In the genomic region with DNA sequence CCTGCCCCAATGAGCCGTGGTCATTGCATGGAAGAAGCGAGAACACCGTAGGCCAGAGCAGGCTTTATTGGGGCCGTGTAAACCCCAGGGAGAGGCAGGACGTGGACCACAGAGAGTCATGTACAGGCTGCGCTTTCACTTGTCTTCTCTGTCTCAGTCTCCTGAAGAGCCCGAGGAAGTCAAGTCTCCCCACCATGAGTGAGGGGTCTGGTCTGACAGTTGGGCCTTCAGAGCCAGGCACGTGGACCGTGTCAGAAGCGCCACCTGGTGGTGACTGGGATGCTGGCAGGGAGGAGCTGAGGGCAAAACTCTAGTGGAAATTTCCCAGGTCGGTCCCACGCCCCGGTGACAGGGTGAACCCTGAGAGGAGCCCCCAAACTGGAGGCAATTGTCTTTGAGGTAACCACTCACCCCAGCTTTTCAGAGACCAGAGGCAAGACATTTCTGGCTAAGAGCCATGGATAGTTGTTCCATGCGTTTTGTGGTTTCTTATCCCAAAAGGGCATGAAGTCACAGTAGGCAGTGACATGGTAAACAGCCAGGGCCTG, we compare ENCODE assay signal across 8 cellular contexts. TPM values are rescaled to one million over a fixed set of nuclear protein-coding genes. Genes with fewer than 3 reads are reported as not detected.
DNase-seq lines count a peak whose midpoint lies in the region; ATAC-seq, FAIRE-seq and TF ChIP-seq lines count a peak whose summit lies in the region.

No MANE protein-coding gene starts in this region.

- no peak overlapping the region for H3K4me3 Mint-ChIP-seq in brain

- H4K20me1 ChIP-seq in keratinocyte (ENCODE audit: control insufficient read depth, extremely low read depth, insufficient read depth, low read length): no peaks in the 10 kb centered on the region

- no peak overlapping the region for H2AFZ ChIP-seq in keratinocyte (ENCODE audit: control insufficient read depth, low read length)

- H3K9ac ChIP-seq in keratinocyte (ENCODE audit: control insufficient read depth, extremely low read depth, insufficient read depth, low read length): no peak overlapping the region

- H3K36me3 Mint-ChIP-seq in brain: peaks cover 29% of the 10 kb centered on the region

- dilution Hi-C loops in keratinocyte (cut with MboI; ENCODE audit: extremely low pct_ligation_motif_present, low sequenced_read_pairs): no loop called here

- ATAC-seq in HG03108 (IDR thresholded peaks at IDR 0.05; ENCODE audit: unreplicated experiment): no peak
- ATAC-seq in HG02840 (IDR thresholded peaks at IDR 0.05; ENCODE audit: low FRiP score, unreplicated experiment): no peak

- no peaks in the 10 kb centered on the region for H3K4me1 Mint-ChIP-seq in brain

- H3K4me2 ChIP-seq in keratinocyte (ENCODE audit: control insufficient read depth, extremely low read depth, insufficient read depth, low read depth, low read length): no peak overlapping the region

- H3K9me3 Mint-ChIP-seq in brain: no peaks in the 10 kb centered on the region

- no peak overlapping the region for H3K27ac ChIP-seq in keratinocyte (ENCODE audit: control insufficient read depth, insufficient read depth, low read length)

- no peaks in the 10 kb centered on the region for H3K27me3 ChIP-seq in keratinocyte (ENCODE audit: control insufficient read depth, extremely low read depth, insufficient read depth, low read length)

- no peaks in the 10 kb centered on the region for H3K9me1 ChIP-seq in keratinocyte (ENCODE audit: control insufficient read depth, extremely low read depth, insufficient read depth, low read length)

- DNase-seq in GM03348 (ENCODE audit: low spot score) (peak; percentile 85), LNCaP clone FGC (ENCODE audit: low read depth) (no peak), keratinocyte (ENCODE audit: low read depth, low spot score) (no peak)
- DNase-seq in stimulated activated CD4-positive, alpha-beta T cell treated with anti-CD3 and anti-CD28 coated beads, Interleukin-2, amount 100 ng/mL, for 4 hours (ENCODE audit: low read depth): peak; percentile 70

- TF ChIP-seq CTCF in LNCaP clone FGC (IDR thresholded peaks at IDR 0.05; ENCODE audit: control insufficient read depth, extremely low read depth, insufficient read depth): peak; percentile 90
- peak; percentile 94 for TF ChIP-seq CTCF in WI38 (IDR thresholded peaks at IDR 0.05; ENCODE audit: low read depth, low read length)
- peak; percentile 88 to 94 for TF ChIP-seq CTCF in brain (conservative IDR thresholded peaks at IDR 0.05)
- peak; percentile 86 to 99 (median 95) for TF ChIP-seq CTCF in keratinocyte (optimal IDR thresholded peaks at IDR 0.05 in 1 of 3, IDR thresholded peaks at IDR 0.05 in 1 of 3, conservative IDR thresholded peaks at IDR 0.05 in 1 of 3; ENCODE audit: extremely low read depth in 1 of 3, insufficient read depth in 2 of 3, low read length in 3 of 3)

- no peaks in the 10 kb centered on the region for H3K4me1 ChIP-seq in keratinocyte (ENCODE audit: control insufficient read depth, extremely low read depth, insufficient read depth, low read length)

- no peaks in the 10 kb centered on the region for H3K79me2 ChIP-seq in keratinocyte (ENCODE audit: control insufficient read depth, insufficient read depth, low read length)

- no peaks in the 10 kb centered on the region for H3K9me3 ChIP-seq in keratinocyte (ENCODE audit: control insufficient read depth, low read depth, low read length)

- FAIRE-seq in keratinocyte (lab: Jason Lieb, UNC): peak; percentile 77

- H3K4me3 ChIP-seq in LNCaP clone FGC (ENCODE audit: low read depth, low read length): no peak overlapping the region
- H3K4me3 ChIP-seq in WI38 (ENCODE audit: low read depth, low read length): no peak overlapping the region
- H3K4me3 ChIP-seq in keratinocyte (ENCODE audit: control insufficient read depth in 2 of 3, extremely low read depth in 1 of 3, insufficient read depth in 2 of 3, low read depth in 1 of 3, low read length in 3 of 3): no peak overlapping the region

- peaks cover 16 to 40% of the 10 kb centered on the region in 2 experiments for H3K36me3 ChIP-seq in keratinocyte (ENCODE audit: control insufficient read depth in 2 of 2, extremely low read depth in 1 of 2, insufficient read depth in 2 of 2, low read length in 2 of 2)

- H3K27ac Mint-ChIP-seq in brain: peak overlapping the region in 1 of 5 experiments; percentile 72

- H3K27me3 Mint-ChIP-seq in brain: no peaks in the 10 kb centered on the region

RNA-seq across cellular contexts. Expression of gene RPS6KL1, which starts 17.4 kb away (rescaled TPM):
- polyA plus RNA-seq in brain (ENCODE audit: insufficient read depth, low read depth, low replicate concordance) (35.8 TPM), keratinocyte (0.19 to 1.8 TPM (median 0.69 TPM) in 3 replicates)
- 0.81 TPM for polyA plus RNA-seq in keratinocyte (2011; ENCODE audit: low read depth)
- polyA plus RNA-seq in keratinocyte (2011; cell fraction: cytosol; rRNA removed): 0.38 and 0.49 TPM in 2 replicates
- polyA plus RNA-seq in keratinocyte (2011; cell fraction: nucleus; rRNA removed): 0.78 and 1.0 TPM in 2 replicates
- polyA plus RNA-seq in keratinocyte (2012; ENCODE audit: low replicate concordance): 0.51 and 1.0 TPM in 2 replicates
- 1.2 to 2.6 TPM in 2 of 3 replicates, not detected in the other for polyA minus RNA-seq in keratinocyte
- not detected for polyA minus RNA-seq in keratinocyte (2011; cell fraction: cytosol; rRNA and poly(A)+ RNA removed)
- polyA minus RNA-seq in keratinocyte (2011; cell fraction: nucleus; rRNA and poly(A)+ RNA removed): 0.11 TPM in 1 of 2 replicates, not detected in the other

RNA-seq across cellular contexts. Expression of gene DLST, which starts 24.0 kb away (rescaled TPM):
- polyA plus RNA-seq in brain (ENCODE audit: insufficient read depth, low read depth, low replicate concordance) (89.0 TPM), keratinocyte (114 to 151 TPM (median 129 TPM) in 3 replicates)
- 57.0 TPM for polyA plus RNA-seq in keratinocyte (2011; ENCODE audit: low read depth)
- polyA plus RNA-seq in keratinocyte (2011; cell fraction: cytosol; rRNA removed): 126 and 128 TPM in 2 replicates
- polyA plus RNA-seq in keratinocyte (2011; cell fraction: nucleus; rRNA removed): 163 and 166 TPM in 2 replicates
- 64.0 and 74.0 TPM in 2 replicates for polyA plus RNA-seq in keratinocyte (2012; ENCODE audit: low replicate concordance)
- polyA minus RNA-seq in keratinocyte: 113 to 130 TPM (median 114 TPM) in 3 replicates
- 51.2 TPM for polyA minus RNA-seq in keratinocyte (2011; cell fraction: cytosol; rRNA and poly(A)+ RNA removed)
- 46.0 and 78.7 TPM in 2 replicates for polyA minus RNA-seq in keratinocyte (2011; cell fraction: nucleus; rRNA and poly(A)+ RNA removed)

RNA-seq across cellular contexts. Expression of gene PROX2, which starts 29.7 kb away (rescaled TPM):
- polyA plus RNA-seq in brain (ENCODE audit: insufficient read depth, low read depth, low replicate concordance) (not detected), keratinocyte (not detected in 3 replicates)
- not detected for polyA plus RNA-seq in keratinocyte (2011; ENCODE audit: low read depth)
- polyA plus RNA-seq in keratinocyte (2011; cell fraction: cytosol; rRNA removed): not detected in 2 replicates
- not detected in 2 replicates for polyA plus RNA-seq in keratinocyte (2011; cell fraction: nucleus; rRNA removed)
- polyA plus RNA-seq in keratinocyte (2012; ENCODE audit: low replicate concordance): 0.08 and 0.35 TPM in 2 replicates
- 0.19 TPM in 1 of 3 replicates, not detected in the others for polyA minus RNA-seq in keratinocyte
- not detected for polyA minus RNA-seq in keratinocyte (2011; cell fraction: cytosol; rRNA and poly(A)+ RNA removed)
- polyA minus RNA-seq in keratinocyte (2011; cell fraction: nucleus; rRNA and poly(A)+ RNA removed): not detected in 2 replicates

RNA-seq across cellular contexts. Expression of gene PGF, which starts 49.7 kb away (rescaled TPM):
- polyA plus RNA-seq in brain (ENCODE audit: insufficient read depth, low read depth, low replicate concordance): 21.8 TPM
- 16.5 to 19.0 TPM (median 17.5 TPM) in 3 replicates for polyA plus RNA-seq in keratinocyte
- polyA plus RNA-seq in keratinocyte (2011; ENCODE audit: low read depth): 4.3 TPM
- 11.8 and 26.1 TPM in 2 replicates for polyA plus RNA-seq in keratinocyte (2011; cell fraction: cytosol; rRNA removed)
- 15.8 and 22.6 TPM in 2 replicates for polyA plus RNA-seq in keratinocyte (2011; cell fraction: nucleus; rRNA removed)
- polyA plus RNA-seq in keratinocyte (2012; ENCODE audit: low replicate concordance): 21.3 and 25.5 TPM in 2 replicates
- polyA minus RNA-seq in keratinocyte: 8.5 to 14.9 TPM (median 9.4 TPM) in 3 replicates
- polyA minus RNA-seq in keratinocyte (2011; cell fraction: cytosol; rRNA and poly(A)+ RNA removed): 22.3 TPM
- 9.2 and 10.9 TPM in 2 replicates for polyA minus RNA-seq in keratinocyte (2011; cell fraction: nucleus; rRNA and poly(A)+ RNA removed)

Comparison
In these comparisons a context has a peak if more than half of its experiments do, and no peak if none do; other contexts are left out.
1. DNase-seq: peak in GM03348 (single experiment) and stimulated activated CD4-positive, alpha-beta T cell treated with anti-CD3 and anti-CD28 coated beads, Interleukin-2, amount 100 ng/mL, for 4 hours (single experiment); none in LNCaP clone FGC (single experiment) and keratinocyte (single experiment).
2. RNA of gene RPS6KL1, which starts 17.4 kb away (polyA plus RNA-seq): 35.8 TPM in brain (single experiment); 0.19 to 1.8 TPM in keratinocyte; every median in the first group is over 10 times any median in the second.
3. Peak in every context shown above with its lines, with median percentiles within 50 percentile points of each other: CTCF ChIP-seq.